ENCODE assay signal across 19 cellular contexts in genomic region chr3:110790631-110791030, GRCh38.
"Had no signal": no experiment of that assay in that cellular context is flagged by ENCODE, and none has a peak within 500 bp of the region (broad histone marks: within the 10 kb centered on the region; RNA-seq: fewer than 3 reads in every experiment).

No MANE protein-coding gene starts in this region.

- H3K27ac Mint-ChIP-seq: naive thymus-derived CD4-positive, alpha-beta T cell; nephron progenitor cell; progenitor cell of endocrine pancreas; type B pancreatic cell had no signal

- H3K27ac ChIP-seq: colonic mucosa, gastrocnemius medialis, neutrophil, ovary, suprapubic skin, thyroid gland had no signal

- H3K27me3 ChIP-seq: colonic mucosa, gastrocnemius medialis, neutrophil, ovary, suprapubic skin, thyroid gland had no signal

- H3K4me1 ChIP-seq: colonic mucosa, gastrocnemius medialis, suprapubic skin, thyroid gland had no signal

- H3K4me3 Mint-ChIP-seq: naive thymus-derived CD4-positive, alpha-beta T cell; nephron progenitor cell; type B pancreatic cell had no signal

- H3K9me3 ChIP-seq: colonic mucosa, gastrocnemius medialis, neutrophil, ovary, suprapubic skin, thyroid gland had no signal

- H3K36me3 Mint-ChIP-seq: naive thymus-derived CD4-positive, alpha-beta T cell; type B pancreatic cell had no signal

- H3K9me3 Mint-ChIP-seq: type B pancreatic cell had no signal

- H3K36me3 ChIP-seq: colonic mucosa, gastrocnemius medialis, neutrophil, ovary, suprapubic skin, thyroid gland had no signal

- ATAC-seq: gastrocnemius medialis; left lobe of liver; naive thymus-derived CD4-positive, alpha-beta T cell; right cardiac atrium; stimulated activated naive CD8-positive, alpha-beta T cell treated with anti-CD3 and anti-CD28 coated beads, Interleukin-15, Interleukin-2, amounts not matched to agents 100 U/mL and 50 U/mL, for 24 hours had no signal

- H3K4me1 Mint-ChIP-seq: naive thymus-derived CD4-positive, alpha-beta T cell had no signal

- H3K27me3 Mint-ChIP-seq: progenitor cell of endocrine pancreas, type B pancreatic cell had no signal

- H3K4me3 ChIP-seq: colonic mucosa, gastrocnemius medialis, ovary, suprapubic skin, thyroid gland had no signal

- DNase-seq: colonic mucosa; dermis blood vessel endothelial cell; erythroblast; gastrocnemius medialis; islet precursor cell; mammary epithelial cell; naive thymus-derived CD4-positive, alpha-beta T cell; nephron progenitor cell; ovary; right cardiac atrium; small intestine; stimulated activated CD4-positive, alpha-beta T cell treated with anti-CD3 and anti-CD28 coated beads, Interleukin-2, amount 100 ng/mL, for 48 hours; stimulated activated naive CD8-positive, alpha-beta T cell treated with anti-CD3 and anti-CD28 coated beads, Interleukin-15, Interleukin-2, amounts not matched to agents 100 U/mL and 50 U/mL, for 24 hours; thyroid gland had no signal
